In the genomic region with DNA sequence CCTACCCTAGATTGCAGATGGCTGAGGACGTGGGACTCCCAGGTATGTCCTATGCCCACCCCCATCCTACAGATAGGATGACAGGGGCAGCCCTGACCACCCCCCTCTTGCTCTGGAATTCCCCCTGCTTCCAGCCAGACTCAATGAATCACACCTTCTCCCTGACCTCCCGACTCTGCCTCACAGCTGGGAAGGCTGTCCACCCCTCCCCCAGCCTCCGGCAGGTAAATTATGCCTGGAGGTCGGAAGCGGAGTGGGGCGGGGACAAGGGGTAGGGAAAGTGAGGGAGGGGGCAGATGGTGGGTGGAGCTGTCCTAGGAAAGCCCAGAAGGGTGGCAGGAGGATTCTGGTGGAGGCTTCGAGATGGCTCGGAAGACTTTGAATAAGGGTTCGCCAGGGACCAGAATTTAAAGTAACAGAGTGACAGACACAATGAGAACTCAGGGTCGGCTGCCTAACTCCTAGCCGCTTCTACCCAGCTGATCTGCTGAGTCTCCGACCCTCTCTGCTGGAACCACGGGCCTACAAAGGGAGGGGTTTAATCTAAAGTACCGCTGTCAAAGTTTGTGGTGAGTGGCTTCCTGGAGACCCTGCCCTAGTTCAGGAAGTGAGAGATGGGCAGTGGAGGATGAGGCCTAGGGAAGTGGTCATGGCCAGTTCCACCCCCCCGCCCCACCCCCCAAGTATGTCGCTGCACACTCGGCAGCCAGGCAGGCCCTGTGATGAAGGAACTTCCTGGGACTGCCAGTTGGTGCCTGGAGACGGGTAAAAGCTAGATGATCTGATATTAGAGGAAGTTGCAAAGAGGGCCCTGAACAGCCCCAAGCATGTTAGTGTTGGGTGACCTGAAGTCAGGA, we compare ENCODE assay signal across 8 cellular contexts. TPM values are rescaled to one million over a fixed set of nuclear protein-coding genes. Genes with fewer than 3 reads are reported as not detected.
DNase-seq lines count a peak whose midpoint lies in the region; ATAC-seq and TF ChIP-seq lines count a peak whose summit lies in the region.

No MANE protein-coding gene starts in this region.

- H3K27ac ChIP-seq in heart left ventricle: peak overlapping the region in 11 of 12 donors; percentile 18 to 92 (median 82)

- 59 to 64% (median 61%) methylated on average over 18 of the region's 18 CpGs for WGBS in heart left ventricle, 4 donors

- peak; percentile 59 for ATAC-seq in activated CD8-positive, alpha-beta memory T cell treated with anti-CD3 and anti-CD28 coated beads, Interleukin-2, amount 10 ng/mL, durations not matched to agents 7 days and 5 days
- peak; percentile 50 for ATAC-seq in activated CD8-positive, alpha-beta T cell treated with anti-CD3 and anti-CD28 coated beads, Interleukin-2, amount 10 ng/mL, durations not matched to agents 7 days and 5 days
- peak in 3 of 4 donors; percentile 17 to 35 (median 30) for ATAC-seq in heart left ventricle
- ATAC-seq in HG03045 (IDR thresholded peaks at IDR 0.05; ENCODE audit: unreplicated experiment): no peak
- no peak for ATAC-seq in GM21360 (IDR thresholded peaks at IDR 0.05; ENCODE audit: unreplicated experiment)

- intact Hi-C loops in heart left ventricle (cut with DNase I): loop anchor here in 3 of 10 donors (5.0 to 10.0 kb wide), 3 partner anchors 36 to 54 kb away; no protein-coding TSS in a partner anchor

- TF ChIP-seq POLR2A in heart left ventricle (IDR thresholded peaks at IDR 0.05): no peak

- H3K9me3 ChIP-seq in heart left ventricle: peaks cover 0 to 11% (median 3%) of the 10 kb centered on the region in 12 donors

- POLR2A ChIA-PET in activated CD8-positive, alpha-beta T cell treated with anti-CD3 and anti-CD28 coated beads, Interleukin-2, amount 10 ng/mL, durations not matched to agents 7 days and 5 days (lab: Charles Lee): no interaction called here

- H3K9me3 Mint-ChIP-seq in activated CD8-positive, alpha-beta memory T cell treated with anti-CD3 and anti-CD28 coated beads, Interleukin-2, amount 10 ng/mL, durations not matched to agents 7 days and 5 days (ENCODE audit: low read depth): peaks cover 9% of the 10 kb centered on the region
- peaks cover 10% of the 10 kb centered on the region for H3K9me3 Mint-ChIP-seq in activated CD8-positive, alpha-beta T cell treated with anti-CD3 and anti-CD28 coated beads, Interleukin-2, amount 10 ng/mL, durations not matched to agents 7 days and 5 days (ENCODE audit: insufficient read depth)

- peak; percentile 76 for DNase-seq in activated CD8-positive, alpha-beta memory T cell treated with anti-CD3 and anti-CD28 coated beads, Interleukin-2, amount 10 ng/mL, durations not matched to agents 7 days and 5 days
- DNase-seq in activated CD8-positive, alpha-beta memory T cell treated with anti-CD3 and anti-CD28 coated beads, Interleukin-2, amount 50 U/mL, for 4 hours: no peak
- peak; percentile 67 for DNase-seq in activated CD8-positive, alpha-beta T cell treated with anti-CD3 and anti-CD28 coated beads, Interleukin-2, amount 10 ng/mL, durations not matched to agents 7 days and 5 days
- peak in 4 of 5 donors; percentile 51 to 69 (median 60) for DNase-seq in heart left ventricle
- DNase-seq in pons (ENCODE audit: low spot score): peak; percentile 77
- no peak for DNase-seq in GM13977 (ENCODE audit: low spot score)

- H3K4me3 ChIP-seq in heart left ventricle: peak overlapping the region in 9 of 12 donors; percentile 10 to 89 (median 25)

- peaks cover 0 to 8% (median 0%) of the 10 kb centered on the region in 9 donors for H3K27me3 ChIP-seq in heart left ventricle

- peaks cover 43% of the 10 kb centered on the region for H3K27me3 Mint-ChIP-seq in activated CD8-positive, alpha-beta memory T cell treated with anti-CD3 and anti-CD28 coated beads, Interleukin-2, amount 10 ng/mL, durations not matched to agents 7 days and 5 days
- H3K27me3 Mint-ChIP-seq in activated CD8-positive, alpha-beta T cell treated with anti-CD3 and anti-CD28 coated beads, Interleukin-2, amount 10 ng/mL, durations not matched to agents 7 days and 5 days (ENCODE audit: low read depth): peaks cover 64% of the 10 kb centered on the region

- H3K36me3 ChIP-seq in heart left ventricle: no peaks in the 10 kb centered on the region

- H3K4me3 Mint-ChIP-seq in activated CD8-positive, alpha-beta memory T cell treated with anti-CD3 and anti-CD28 coated beads, Interleukin-2, amount 10 ng/mL, durations not matched to agents 7 days and 5 days: peak overlapping the region; percentile 58
- H3K4me3 Mint-ChIP-seq in activated CD8-positive, alpha-beta T cell treated with anti-CD3 and anti-CD28 coated beads, Interleukin-2, amount 10 ng/mL, durations not matched to agents 7 days and 5 days: peak overlapping the region; percentile 70

- peaks cover 23% of the 10 kb centered on the region for H3K36me3 Mint-ChIP-seq in activated CD8-positive, alpha-beta memory T cell treated with anti-CD3 and anti-CD28 coated beads, Interleukin-2, amount 10 ng/mL, durations not matched to agents 7 days and 5 days
- H3K36me3 Mint-ChIP-seq in activated CD8-positive, alpha-beta T cell treated with anti-CD3 and anti-CD28 coated beads, Interleukin-2, amount 10 ng/mL, durations not matched to agents 7 days and 5 days (ENCODE audit: low read depth): peaks cover 16% of the 10 kb centered on the region

- in situ Hi-C loops in GM13977 (cut with MboI; ENCODE audit: low pct_unique_long_range_greater_than_20kb, low sequenced_read_pairs, unreplicated experiment): no loop called here

- H3K27ac Mint-ChIP-seq in activated CD8-positive, alpha-beta memory T cell treated with anti-CD3 and anti-CD28 coated beads, Interleukin-2, amount 10 ng/mL, durations not matched to agents 7 days and 5 days: peak overlapping the region; percentile 86
- H3K27ac Mint-ChIP-seq in activated CD8-positive, alpha-beta T cell treated with anti-CD3 and anti-CD28 coated beads, Interleukin-2, amount 10 ng/mL, durations not matched to agents 7 days and 5 days: peak overlapping the region; percentile 86

- CTCF ChIA-PET in activated CD8-positive, alpha-beta memory T cell treated with anti-CD3 and anti-CD28 coated beads, Interleukin-2, amount 10 ng/mL, durations not matched to agents 7 days and 5 days (lab: Charles Lee): interaction anchor here (0.8 to 6.8 kb wide), 6 partner anchors 11 to 53 kb away, joined by 3 to 45 read pairs (median 6); no protein-coding TSS in a partner anchor
- CTCF ChIA-PET in activated CD8-positive, alpha-beta T cell treated with anti-CD3 and anti-CD28 coated beads, Interleukin-2, amount 10 ng/mL, durations not matched to agents 7 days and 5 days (lab: Charles Lee): interaction anchor here (1.1 to 1.9 kb wide), 3 partner anchors 26 to 56 kb away, joined by 3 to 8 read pairs (median 4); no protein-coding TSS in a partner anchor

- H3K4me1 ChIP-seq in heart left ventricle: peaks cover 0 to 77% (median 50%) of the 10 kb centered on the region in 12 donors

- no peak for TF ChIP-seq CTCF in heart left ventricle (IDR thresholded peaks at IDR 0.05)
- TF ChIP-seq CTCF in GM13977 (IDR thresholded peaks at IDR 0.05; ENCODE audit: extremely low read depth, insufficient read depth, missing control alignments): no peak

- H3K4me1 Mint-ChIP-seq in activated CD8-positive, alpha-beta memory T cell treated with anti-CD3 and anti-CD28 coated beads, Interleukin-2, amount 10 ng/mL, durations not matched to agents 7 days and 5 days: peaks cover 56% of the 10 kb centered on the region
- H3K4me1 Mint-ChIP-seq in activated CD8-positive, alpha-beta T cell treated with anti-CD3 and anti-CD28 coated beads, Interleukin-2, amount 10 ng/mL, durations not matched to agents 7 days and 5 days (ENCODE audit: low read depth): peaks cover 59% of the 10 kb centered on the region

RNA-seq across cellular contexts. Expression of a gene that starts 4.2 kb away (rescaled TPM):
- 10 to 100 TPM; 11.9 to 28.2 TPM for total RNA-seq in activated CD8-positive, alpha-beta memory T cell treated with anti-CD3 and anti-CD28 coated beads, Interleukin-2, amount 10 ng/mL, durations not matched to agents 7 days and 5 days
- 1 to 10 TPM; 7.3 to 7.8 TPM for total RNA-seq in activated CD8-positive, alpha-beta T cell treated with anti-CD3 and anti-CD28 coated beads, Interleukin-2, amount 10 ng/mL, durations not matched to agents 7 days and 5 days
- 10 to 100 TPM; 14.7 to 34.3 (median 18.1) TPM for total RNA-seq in heart left ventricle
- polyA plus RNA-seq in heart left ventricle: 1 to 10 TPM; 7.0 TPM

Comparison
In these comparisons a context has a peak if more than half of its experiments do, and no peak if none do; other contexts are left out.
1. DNase-seq: peak in activated CD8-positive, alpha-beta memory T cell treated with anti-CD3 and anti-CD28 coated beads, Interleukin-2, amount 10 ng/mL, durations not matched to agents 7 days and 5 days (single experiment), activated CD8-positive, alpha-beta T cell treated with anti-CD3 and anti-CD28 coated beads, Interleukin-2, amount 10 ng/mL, durations not matched to agents 7 days and 5 days (single experiment), heart left ventricle (4 of 5) and pons (single experiment); none in activated CD8-positive, alpha-beta memory T cell treated with anti-CD3 and anti-CD28 coated beads, Interleukin-2, amount 50 U/mL, for 4 hours (single experiment) and GM13977 (single experiment).
2. ATAC-seq: peak in activated CD8-positive, alpha-beta memory T cell treated with anti-CD3 and anti-CD28 coated beads, Interleukin-2, amount 10 ng/mL, durations not matched to agents 7 days and 5 days (single experiment), activated CD8-positive, alpha-beta T cell treated with anti-CD3 and anti-CD28 coated beads, Interleukin-2, amount 10 ng/mL, durations not matched to agents 7 days and 5 days (single experiment) and heart left ventricle (3 of 4); none in HG03045 (single experiment) and GM21360 (single experiment).